ENCODE assay signal across 1 cellular context in the genomic region with DNA sequence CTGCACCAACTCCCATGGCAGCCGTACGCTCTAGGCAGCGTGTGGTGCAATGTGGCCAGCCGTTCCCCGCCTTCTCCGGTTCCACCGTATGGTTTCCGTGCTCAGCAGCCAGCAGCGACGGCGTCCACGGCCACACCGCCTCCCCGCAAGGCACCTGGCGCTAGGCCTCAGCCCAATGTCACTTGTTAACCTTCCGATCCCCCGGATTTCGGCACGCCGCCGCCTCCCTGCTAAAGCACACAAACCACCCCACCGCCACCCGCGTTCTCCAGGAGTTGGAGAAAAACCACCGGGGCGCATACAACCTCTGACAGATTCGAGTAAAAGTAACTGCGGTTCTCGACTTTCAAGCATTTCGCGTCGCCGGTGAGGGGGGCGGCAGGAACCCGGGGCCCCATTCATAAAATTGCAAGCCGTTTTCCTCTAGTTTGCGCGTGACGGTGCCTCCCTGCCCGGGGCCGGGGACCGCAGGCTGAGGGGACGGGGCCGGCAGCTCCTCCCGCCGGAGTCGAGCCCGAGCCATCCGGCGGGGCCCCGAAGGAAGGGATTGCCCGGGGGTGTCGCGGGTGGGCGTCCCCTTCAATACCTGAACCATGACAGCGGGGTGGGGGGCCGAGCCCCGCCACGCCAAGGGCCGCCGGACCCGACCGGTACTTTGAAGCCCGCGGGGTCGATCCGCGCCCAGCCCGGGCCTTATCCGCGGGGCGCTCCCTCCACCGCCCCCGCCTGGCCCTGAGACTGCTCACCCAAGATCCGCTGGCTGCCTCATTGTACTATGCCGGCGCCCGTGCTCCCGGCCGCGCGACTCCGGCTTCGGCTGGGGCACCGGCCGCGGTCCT.
TF ChIP-seq lines count a peak whose summit lies in the region.

A gene with protein sequence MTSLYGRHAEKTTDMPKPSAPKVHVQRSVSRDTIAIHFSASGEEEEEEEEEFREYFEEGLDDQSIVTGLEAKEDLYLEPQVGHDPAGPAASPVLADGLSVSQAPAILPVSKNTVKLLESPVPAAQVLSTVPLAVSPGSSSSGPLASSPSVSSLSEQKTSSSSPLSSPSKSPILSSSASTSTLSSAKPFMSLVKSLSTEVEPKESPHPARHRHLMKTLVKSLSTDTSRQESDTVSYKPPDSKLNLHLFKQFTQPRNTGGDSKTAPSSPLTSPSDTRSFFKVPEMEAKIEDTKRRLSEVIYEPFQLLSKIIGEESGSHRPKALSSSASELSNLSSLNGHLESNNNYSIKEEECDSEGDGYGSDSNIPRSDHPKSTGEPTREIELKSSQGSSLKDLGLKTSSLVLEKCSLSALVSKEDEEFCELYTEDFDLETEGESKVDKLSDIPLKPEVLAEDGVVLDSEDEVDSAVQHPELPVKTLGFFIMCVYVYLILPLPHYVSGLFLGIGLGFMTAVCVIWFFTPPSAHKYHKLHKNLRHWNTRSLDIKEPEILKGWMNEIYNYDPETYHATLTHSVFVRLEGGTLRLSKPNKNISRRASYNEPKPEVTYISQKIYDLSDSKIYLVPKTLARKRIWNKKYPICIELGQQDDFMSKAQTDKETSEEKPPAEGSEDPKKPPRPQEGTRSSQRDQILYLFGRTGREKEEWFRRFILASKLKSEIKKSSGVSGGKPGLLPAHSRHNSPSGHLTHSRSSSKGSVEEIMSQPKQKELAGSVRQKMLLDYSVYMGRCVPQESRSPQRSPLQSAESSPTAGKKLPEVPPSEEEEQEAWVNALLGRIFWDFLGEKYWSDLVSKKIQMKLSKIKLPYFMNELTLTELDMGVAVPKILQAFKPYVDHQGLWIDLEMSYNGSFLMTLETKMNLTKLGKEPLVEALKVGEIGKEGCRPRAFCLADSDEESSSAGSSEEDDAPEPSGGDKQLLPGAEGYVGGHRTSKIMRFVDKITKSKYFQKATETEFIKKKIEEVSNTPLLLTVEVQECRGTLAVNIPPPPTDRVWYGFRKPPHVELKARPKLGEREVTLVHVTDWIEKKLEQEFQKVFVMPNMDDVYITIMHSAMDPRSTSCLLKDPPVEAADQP (minus strand): TSS at position 839 of the 839 bp plus-strand sequence. CDS start 49,043 bp downstream, outside the sequence.

TF ChIP-seq in HepG2, 621 proteins besides CTCF, POLR2A, EP300 and RAD21 (continues in another document):
- TF ChIP-seq JARID2 (CRISPR knock-in tag; IDR thresholded peaks at IDR 0.05; ENCODE audit: insufficient replicate concordance) (no peak), MBD4 (IDR thresholded peaks at IDR 0.05; ENCODE audit: borderline replicate concordance, low read length) (no peak), ZNF761 (CRISPR knock-in tag; conservative IDR thresholded peaks at IDR 0.05) (peak; percentile 63; the same call in 1 of the 2 replicates), ZNF253 (CRISPR knock-in tag; IDR thresholded peaks at IDR 0.05; ENCODE audit: borderline replicate concordance) (0 out of 2 replicates have a peak, but pooled peaks have one; percentile 48), DNMT3B (CRISPR knock-in tag; conservative IDR thresholded peaks at IDR 0.05) (peak; percentile 84), SRSF9 (IDR thresholded peaks at IDR 0.05; ENCODE audit: borderline replicate concordance, insufficient read depth, low read depth, low read length, poor library complexity, severe bottlenecking) (no peak), CREM (IDR thresholded peaks at IDR 0.05) (no peak), CREM (CRISPR knock-in tag; IDR thresholded peaks at IDR 0.05) (no peak), ZNF773 (CRISPR knock-in tag; IDR thresholded peaks at IDR 0.05; ENCODE audit: borderline replicate concordance) (0 out of 2 replicates have a peak, but pooled peaks have one; percentile 74), ZBTB7B (CRISPR knock-in tag; IDR thresholded peaks at IDR 0.05) (peak; percentile 10; the same call in 1 of the 2 replicates), ISX (CRISPR knock-in tag; conservative IDR thresholded peaks at IDR 0.05) (no peak), ZBTB3 (CRISPR knock-in tag; IDR thresholded peaks at IDR 0.05; ENCODE audit: borderline replicate concordance, low read depth) (0 out of 2 replicates have a peak, but pooled peaks have one; percentile 1), ZNF460 (CRISPR knock-in tag; IDR thresholded peaks at IDR 0.05; ENCODE audit: borderline replicate concordance) (peak; percentile 50; the same call in 1 of the 2 replicates), ZNF337 (CRISPR knock-in tag; IDR thresholded peaks at IDR 0.05; ENCODE audit: borderline replicate concordance, low read depth) (no peak), FOXJ3 (CRISPR knock-in tag; IDR thresholded peaks at IDR 0.05; ENCODE audit: borderline replicate concordance) (0 out of 2 replicates have a peak, but pooled peaks have one; percentile 18), SNAPC2 (CRISPR knock-in tag; IDR thresholded peaks at IDR 0.05) (no peak), ZNF670 (CRISPR knock-in tag; IDR thresholded peaks at IDR 0.05; ENCODE audit: borderline replicate concordance) (peak; percentile 56; the same call in 1 of the 2 replicates), SETDB1 (CRISPR knock-in tag; IDR thresholded peaks at IDR 0.05; ENCODE audit: borderline replicate concordance) (no peak), ZFP90 (CRISPR knock-in tag; IDR thresholded peaks at IDR 0.05; ENCODE audit: borderline replicate concordance) (peak; percentile 35; the same call in 1 of the 2 replicates), ZNF224 (CRISPR knock-in tag; IDR thresholded peaks at IDR 0.05) (no peak), NFYB (CRISPR knock-in tag; IDR thresholded peaks at IDR 0.05) (no peak), TBX3 (IDR thresholded peaks at IDR 0.05; ENCODE audit: borderline replicate concordance) (no peak), CBX5 (CRISPR knock-in tag; IDR thresholded peaks at IDR 0.05; ENCODE audit: borderline replicate concordance) (0 out of 2 replicates have a peak, but pooled peaks have one; percentile 18), FOSL1 (CRISPR knock-in tag; IDR thresholded peaks at IDR 0.05; ENCODE audit: borderline replicate concordance) (no peak), CENPT (CRISPR knock-in tag; IDR thresholded peaks at IDR 0.05; ENCODE audit: low read depth) (no peak; the same call in 1 of the 2 replicates), ZNF713 (CRISPR knock-in tag; IDR thresholded peaks at IDR 0.05) (no peak), ZNF207 (IDR thresholded peaks at IDR 0.05; ENCODE audit: borderline replicate concordance) (no peak), ZNF10 (CRISPR knock-in tag; IDR thresholded peaks at IDR 0.05; ENCODE audit: borderline replicate concordance, low read depth) (no peak), ZNF563 (CRISPR knock-in tag; IDR thresholded peaks at IDR 0.05) (no peak), MLLT10 (CRISPR knock-in tag; IDR thresholded peaks at IDR 0.05) (no peak), MAF1 (CRISPR knock-in tag; IDR thresholded peaks at IDR 0.05; ENCODE audit: borderline replicate concordance) (no peak), ZFP36L1 (CRISPR knock-in tag; IDR thresholded peaks at IDR 0.05) (peak; percentile 41; the same call in 1 of the 2 replicates), RBAK (CRISPR knock-in tag; IDR thresholded peaks at IDR 0.05) (no peak), CCAR2 (optimal IDR thresholded peaks at IDR 0.05; ENCODE audit: low read depth, low read length) (no peak), TAF15 (IDR thresholded peaks at IDR 0.05; ENCODE audit: low read depth, low read length, poor library complexity, severe bottlenecking) (no peak), ZNF331 (CRISPR knock-in tag; IDR thresholded peaks at IDR 0.05) (no peak), RBFOX2 (IDR thresholded peaks at IDR 0.05; ENCODE audit: low read depth, low read length) (peak; percentile 79), ZNF644 (CRISPR knock-in tag; IDR thresholded peaks at IDR 0.05; ENCODE audit: low read depth) (no peak), BHLHE40 (IDR thresholded peaks at IDR 0.05; ENCODE audit: low read length) (no peak), ZBTB38 (CRISPR knock-in tag; IDR thresholded peaks at IDR 0.05) (peak; percentile 33; the same call in 1 of the 2 replicates), MXD4 (CRISPR knock-in tag; IDR thresholded peaks at IDR 0.05) (peak; percentile 73)
- TF ChIP-seq, protein P1, sequence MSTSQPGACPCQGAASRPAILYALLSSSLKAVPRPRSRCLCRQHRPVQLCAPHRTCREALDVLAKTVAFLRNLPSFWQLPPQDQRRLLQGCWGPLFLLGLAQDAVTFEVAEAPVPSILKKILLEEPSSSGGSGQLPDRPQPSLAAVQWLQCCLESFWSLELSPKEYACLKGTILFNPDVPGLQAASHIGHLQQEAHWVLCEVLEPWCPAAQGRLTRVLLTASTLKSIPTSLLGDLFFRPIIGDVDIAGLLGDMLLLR (CRISPR knock-in tag; IDR thresholded peaks at IDR 0.05) = no peak
- TF ChIP-seq, protein P2, sequence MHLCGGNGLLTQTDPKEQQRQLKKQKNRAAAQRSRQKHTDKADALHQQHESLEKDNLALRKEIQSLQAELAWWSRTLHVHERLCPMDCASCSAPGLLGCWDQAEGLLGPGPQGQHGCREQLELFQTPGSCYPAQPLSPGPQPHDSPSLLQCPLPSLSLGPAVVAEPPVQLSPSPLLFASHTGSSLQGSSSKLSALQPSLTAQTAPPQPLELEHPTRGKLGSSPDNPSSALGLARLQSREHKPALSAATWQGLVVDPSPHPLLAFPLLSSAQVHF (CRISPR knock-in tag; IDR thresholded peaks at IDR 0.05) = no peak
- TF ChIP-seq, protein P3, sequence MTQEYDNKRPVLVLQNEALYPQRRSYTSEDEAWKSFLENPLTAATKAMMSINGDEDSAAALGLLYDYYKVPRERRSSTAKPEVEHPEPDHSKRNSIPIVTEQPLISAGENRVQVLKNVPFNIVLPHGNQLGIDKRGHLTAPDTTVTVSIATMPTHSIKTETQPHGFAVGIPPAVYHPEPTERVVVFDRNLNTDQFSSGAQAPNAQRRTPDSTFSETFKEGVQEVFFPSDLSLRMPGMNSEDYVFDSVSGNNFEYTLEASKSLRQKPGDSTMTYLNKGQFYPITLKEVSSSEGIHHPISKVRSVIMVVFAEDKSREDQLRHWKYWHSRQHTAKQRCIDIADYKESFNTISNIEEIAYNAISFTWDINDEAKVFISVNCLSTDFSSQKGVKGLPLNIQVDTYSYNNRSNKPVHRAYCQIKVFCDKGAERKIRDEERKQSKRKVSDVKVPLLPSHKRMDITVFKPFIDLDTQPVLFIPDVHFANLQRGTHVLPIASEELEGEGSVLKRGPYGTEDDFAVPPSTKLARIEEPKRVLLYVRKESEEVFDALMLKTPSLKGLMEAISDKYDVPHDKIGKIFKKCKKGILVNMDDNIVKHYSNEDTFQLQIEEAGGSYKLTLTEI (CRISPR knock-in tag; conservative IDR thresholded peaks at IDR 0.05) = no peak
- TF ChIP-seq, protein P4, sequence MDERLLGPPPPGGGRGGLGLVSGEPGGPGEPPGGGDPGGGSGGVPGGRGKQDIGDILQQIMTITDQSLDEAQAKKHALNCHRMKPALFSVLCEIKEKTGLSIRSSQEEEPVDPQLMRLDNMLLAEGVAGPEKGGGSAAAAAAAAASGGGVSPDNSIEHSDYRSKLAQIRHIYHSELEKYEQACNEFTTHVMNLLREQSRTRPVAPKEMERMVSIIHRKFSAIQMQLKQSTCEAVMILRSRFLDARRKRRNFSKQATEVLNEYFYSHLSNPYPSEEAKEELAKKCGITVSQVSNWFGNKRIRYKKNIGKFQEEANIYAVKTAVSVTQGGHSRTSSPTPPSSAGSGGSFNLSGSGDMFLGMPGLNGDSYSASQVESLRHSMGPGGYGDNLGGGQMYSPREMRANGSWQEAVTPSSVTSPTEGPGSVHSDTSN (CRISPR knock-in tag; IDR thresholded peaks at IDR 0.05) = no peak
- TF ChIP-seq, protein P5, sequence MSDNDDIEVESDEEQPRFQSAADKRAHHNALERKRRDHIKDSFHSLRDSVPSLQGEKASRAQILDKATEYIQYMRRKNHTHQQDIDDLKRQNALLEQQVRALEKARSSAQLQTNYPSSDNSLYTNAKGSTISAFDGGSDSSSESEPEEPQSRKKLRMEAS (IDR thresholded peaks at IDR 0.05) = peak; percentile 89
- TF ChIP-seq, protein P6, sequence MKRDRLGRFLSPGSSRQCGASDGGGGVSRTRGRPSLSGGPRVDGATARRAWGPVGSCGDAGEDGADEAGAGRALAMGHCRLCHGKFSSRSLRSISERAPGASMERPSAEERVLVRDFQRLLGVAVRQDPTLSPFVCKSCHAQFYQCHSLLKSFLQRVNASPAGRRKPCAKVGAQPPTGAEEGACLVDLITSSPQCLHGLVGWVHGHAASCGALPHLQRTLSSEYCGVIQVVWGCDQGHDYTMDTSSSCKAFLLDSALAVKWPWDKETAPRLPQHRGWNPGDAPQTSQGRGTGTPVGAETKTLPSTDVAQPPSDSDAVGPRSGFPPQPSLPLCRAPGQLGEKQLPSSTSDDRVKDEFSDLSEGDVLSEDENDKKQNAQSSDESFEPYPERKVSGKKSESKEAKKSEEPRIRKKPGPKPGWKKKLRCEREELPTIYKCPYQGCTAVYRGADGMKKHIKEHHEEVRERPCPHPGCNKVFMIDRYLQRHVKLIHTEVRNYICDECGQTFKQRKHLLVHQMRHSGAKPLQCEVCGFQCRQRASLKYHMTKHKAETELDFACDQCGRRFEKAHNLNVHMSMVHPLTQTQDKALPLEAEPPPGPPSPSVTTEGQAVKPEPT (CRISPR knock-in tag; IDR thresholded peaks at IDR 0.05; ENCODE audit: low read depth) = no peak; the same call in 1 of the 2 replicates
- TF ChIP-seq, protein P7, sequence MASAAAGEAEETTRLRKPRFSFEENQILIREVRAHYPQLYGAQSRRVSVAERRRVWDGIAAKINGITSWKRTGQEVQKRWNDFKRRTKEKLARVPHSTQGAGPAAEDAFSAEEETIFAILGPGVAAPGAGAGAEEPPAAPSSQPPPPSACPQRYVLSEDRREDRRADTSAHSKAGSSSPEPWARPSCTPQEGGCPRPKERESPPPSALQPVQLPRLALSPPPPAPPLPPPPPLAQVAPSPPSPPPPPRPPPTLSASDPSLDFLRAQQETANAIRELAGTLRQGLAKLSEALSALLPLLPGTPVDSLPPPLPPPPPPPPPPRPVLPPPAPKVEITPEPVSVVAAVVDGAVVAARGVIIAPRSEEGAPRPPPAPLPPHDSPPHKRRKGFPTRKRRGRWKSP (CRISPR knock-in tag; IDR thresholded peaks at IDR 0.05) = no peak
- TF ChIP-seq, protein P8, sequence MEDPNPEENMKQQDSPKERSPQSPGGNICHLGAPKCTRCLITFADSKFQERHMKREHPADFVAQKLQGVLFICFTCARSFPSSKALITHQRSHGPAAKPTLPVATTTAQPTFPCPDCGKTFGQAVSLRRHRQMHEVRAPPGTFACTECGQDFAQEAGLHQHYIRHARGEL (CRISPR knock-in tag; IDR thresholded peaks at IDR 0.05) = 0 out of 2 replicates have a peak, but pooled peaks have one; percentile 52
- TF ChIP-seq, protein P9, sequence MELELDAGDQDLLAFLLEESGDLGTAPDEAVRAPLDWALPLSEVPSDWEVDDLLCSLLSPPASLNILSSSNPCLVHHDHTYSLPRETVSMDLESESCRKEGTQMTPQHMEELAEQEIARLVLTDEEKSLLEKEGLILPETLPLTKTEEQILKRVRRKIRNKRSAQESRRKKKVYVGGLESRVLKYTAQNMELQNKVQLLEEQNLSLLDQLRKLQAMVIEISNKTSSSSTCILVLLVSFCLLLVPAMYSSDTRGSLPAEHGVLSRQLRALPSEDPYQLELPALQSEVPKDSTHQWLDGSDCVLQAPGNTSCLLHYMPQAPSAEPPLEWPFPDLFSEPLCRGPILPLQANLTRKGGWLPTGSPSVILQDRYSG (CRISPR knock-in tag; IDR thresholded peaks at IDR 0.05) = no peak; the same call in 1 of the 2 replicates
